In genomic region chr16:66548068-66548467, GRCh38 we compare ENCODE assay signal across 10 cellular contexts. TPM values are rescaled to one million over a fixed set of nuclear protein-coding genes. Genes with fewer than 3 reads are reported as not detected.
DNase-seq lines count a peak whose midpoint lies in the region; ATAC-seq and TF ChIP-seq lines count a peak whose summit lies in the region.
"Had no signal": no experiment of that assay in that cellular context is flagged by ENCODE, and none has a peak within 500 bp of the region (broad histone marks: within the 10 kb centered on the region; RNA-seq: fewer than 3 reads in every experiment).

No MANE protein-coding gene starts in this region.

- H3K36me3 ChIP-seq in thyroid gland, result no peaks in the 10 kb centered on the region

- TF ChIP-seq POLR2A in thyroid gland (IDR thresholded peaks at IDR 0.05), result no peak

- no peaks in the 10 kb centered on the region for H3K27me3 Mint-ChIP-seq in activated CD8-positive, alpha-beta memory T cell treated with anti-CD3 and anti-CD28 coated beads, Interleukin-2, amount 10 ng/mL, durations not matched to agents 7 days and 5 days
- H3K27me3 Mint-ChIP-seq in activated T-helper 2 cell treated with anti-CD3 and anti-CD28 coated beads, Interferon-gamma antibody, Interleukin-2, Interleukin-4, amounts not matched to agents 10 μg/mL and 5 μg/mL and 100 μg/mL, durations not matched to agents 14 hours and 24 hours and 36 hours (ENCODE audit: low read depth), result no peaks in the 10 kb centered on the region
- H3K27me3 Mint-ChIP-seq in memory B cell, result no peaks in the 10 kb centered on the region

- no peak for ATAC-seq in activated CD8-positive, alpha-beta memory T cell treated with anti-CD3 and anti-CD28 coated beads, Interleukin-2, amount 10 ng/mL, durations not matched to agents 7 days and 5 days
- ATAC-seq in memory B cell (ENCODE audit: low read depth), result no peak

- H3K4me3 Mint-ChIP-seq in activated CD8-positive, alpha-beta memory T cell treated with anti-CD3 and anti-CD28 coated beads, Interleukin-2, amount 10 ng/mL, durations not matched to agents 7 days and 5 days, result no peak overlapping the region
- no peak overlapping the region for H3K4me3 Mint-ChIP-seq in activated T-helper 2 cell treated with anti-CD3 and anti-CD28 coated beads, Interferon-gamma antibody, Interleukin-2, Interleukin-4, amounts not matched to agents 10 μg/mL and 5 μg/mL and 100 μg/mL, durations not matched to agents 14 hours and 24 hours and 36 hours (ENCODE audit: low read depth)
- H3K4me3 Mint-ChIP-seq in memory B cell, result no peak overlapping the region

- H3K9me3 ChIP-seq in thyroid gland, result no peaks in the 10 kb centered on the region
- H3K9me3 ChIP-seq: SJSA1 had no signal

- CTCF ChIA-PET in activated CD8-positive, alpha-beta memory T cell treated with anti-CD3 and anti-CD28 coated beads, Interleukin-2, amount 10 ng/mL, durations not matched to agents 7 days and 5 days (lab: Charles Lee), result interaction anchor here (0.7 to 1.0 kb wide), 2 partner anchors 36 to 56 kb away, joined by 3 to 4 read pairs; no protein-coding TSS in a partner anchor

- intact Hi-C loops in activated T-helper 2 cell treated with anti-CD3 and anti-CD28 coated beads, Interferon-gamma antibody, Interleukin-2, Interleukin-4, amounts not matched to agents 10 μg/mL and 5 μg/mL and 100 μg/mL, durations not matched to agents 14 hours and 24 hours and 36 hours (cut with micrococcal nuclease), result no loop called here
- intact Hi-C loops in thyroid gland (cut with DNase I), result loop anchor here (5.0 kb wide), 1 partner anchor 66 kb away; no protein-coding TSS in a partner anchor

- peaks cover 47% of the 10 kb centered on the region for H3K4me1 Mint-ChIP-seq in activated CD8-positive, alpha-beta memory T cell treated with anti-CD3 and anti-CD28 coated beads, Interleukin-2, amount 10 ng/mL, durations not matched to agents 7 days and 5 days
- H3K4me1 Mint-ChIP-seq in activated T-helper 2 cell treated with anti-CD3 and anti-CD28 coated beads, Interferon-gamma antibody, Interleukin-2, Interleukin-4, amounts not matched to agents 10 μg/mL and 5 μg/mL and 100 μg/mL, durations not matched to agents 14 hours and 24 hours and 36 hours (ENCODE audit: low read depth), result peaks cover 39% of the 10 kb centered on the region
- H3K4me1 Mint-ChIP-seq in memory B cell, result peaks cover 59% of the 10 kb centered on the region

- peaks cover 4% of the 10 kb centered on the region for H3K36me3 Mint-ChIP-seq in activated CD8-positive, alpha-beta memory T cell treated with anti-CD3 and anti-CD28 coated beads, Interleukin-2, amount 10 ng/mL, durations not matched to agents 7 days and 5 days
- H3K36me3 Mint-ChIP-seq in activated T-helper 2 cell treated with anti-CD3 and anti-CD28 coated beads, Interferon-gamma antibody, Interleukin-2, Interleukin-4, amounts not matched to agents 10 μg/mL and 5 μg/mL and 100 μg/mL, durations not matched to agents 14 hours and 24 hours and 36 hours (ENCODE audit: low read depth), result peaks cover 10% of the 10 kb centered on the region
- H3K36me3 Mint-ChIP-seq in memory B cell, result no peaks in the 10 kb centered on the region

- 67 to 88% methylated on average over 4 of the region's 4 CpGs for WGBS in thyroid gland, 2 donors

- no peak for TF ChIP-seq CTCF in thyroid gland (IDR thresholded peaks at IDR 0.05)

- H3K4me3 ChIP-seq in thyroid gland (replicated peaks in 1 of 3), result no peak overlapping the region
- H3K4me3 ChIP-seq: SJSA1 had no signal

- H3K27ac Mint-ChIP-seq in activated CD8-positive, alpha-beta memory T cell treated with anti-CD3 and anti-CD28 coated beads, Interleukin-2, amount 10 ng/mL, durations not matched to agents 7 days and 5 days, result peak overlapping the region; percentile 57
- peak overlapping the region; percentile 85 for H3K27ac Mint-ChIP-seq in activated T-helper 2 cell treated with anti-CD3 and anti-CD28 coated beads, Interferon-gamma antibody, Interleukin-2, Interleukin-4, amounts not matched to agents 10 μg/mL and 5 μg/mL and 100 μg/mL, durations not matched to agents 14 hours and 24 hours and 36 hours
- H3K27ac Mint-ChIP-seq in memory B cell, result peak overlapping the region; percentile 23

- no peaks in the 10 kb centered on the region for H3K9me3 Mint-ChIP-seq in activated CD8-positive, alpha-beta memory T cell treated with anti-CD3 and anti-CD28 coated beads, Interleukin-2, amount 10 ng/mL, durations not matched to agents 7 days and 5 days (ENCODE audit: low read depth)
- H3K9me3 Mint-ChIP-seq in activated T-helper 2 cell treated with anti-CD3 and anti-CD28 coated beads, Interferon-gamma antibody, Interleukin-2, Interleukin-4, amounts not matched to agents 10 μg/mL and 5 μg/mL and 100 μg/mL, durations not matched to agents 14 hours and 24 hours and 36 hours, result no peaks in the 10 kb centered on the region
- no peaks in the 10 kb centered on the region for H3K9me3 Mint-ChIP-seq in memory B cell

- H3K27me3 ChIP-seq in thyroid gland, result no peaks in the 10 kb centered on the region
- H3K27me3 ChIP-seq: SJSA1 had no signal

- DNase-seq in activated CD8-positive, alpha-beta memory T cell treated with anti-CD3 and anti-CD28 coated beads, Interleukin-2, amount 10 ng/mL, durations not matched to agents 7 days and 5 days, result no peak
- DNase-seq in activated CD8-positive, alpha-beta memory T cell treated with anti-CD3 and anti-CD28 coated beads, Interleukin-2, amount 50 U/mL, for 48 hours, result no peak
- no peak for DNase-seq in activated T-helper 2 cell treated with anti-CD3 and anti-CD28 coated beads, Interferon-gamma antibody, Interleukin-2, Interleukin-4, amounts not matched to agents 10 μg/mL and 5 μg/mL and 100 μg/mL, durations not matched to agents 14 hours and 24 hours and 36 hours (ENCODE audit: low spot score)
- no peak for DNase-seq in memory B cell (ENCODE audit: low spot score in 2 of 2)
- no peak for DNase-seq in thyroid gland
- DNase-seq in SW 1271 (lab: John Stamatoyannopoulos, UW), result no peak
- DNase-seq in NCI-H1930 (lab: John Stamatoyannopoulos, UW), result no peak
- DNase-seq in SHP77 treated with DMSO at 0.1 percent for 48 hours (lab: John Stamatoyannopoulos, UW), result no peak
- DNase-seq: dermis blood vessel endothelial cell had no signal

- H3K27ac ChIP-seq in thyroid gland, result peak overlapping the region; percentile 86 to 99 (median 97)

- peaks cover 29 to 52% of the 10 kb centered on the region in 2 donors for H3K4me1 ChIP-seq in thyroid gland

RNA-seq across cellular contexts. Expression of gene TK2, which starts 1.9 kb away (rescaled TPM):
- 10 to 100 TPM in 1 of 2 experiments, 1 to 10 TPM in 1; 8.5 to 10.8 TPM for total RNA-seq in activated CD8-positive, alpha-beta memory T cell treated with anti-CD3 and anti-CD28 coated beads, Interleukin-2, amount 10 ng/mL, durations not matched to agents 7 days and 5 days
- total RNA-seq in activated T-helper 2 cell treated with anti-CD3 and anti-CD28 coated beads, Interferon-gamma antibody, Interleukin-2, Interleukin-4, amounts not matched to agents 10 μg/mL and 5 μg/mL and 100 μg/mL, durations not matched to agents 14 hours and 24 hours and 36 hours, result 5.9 and 7.3 TPM in 2 replicates
- 10 to 100 TPM; 31.6 to 55.5 (median 46.6) TPM for total RNA-seq in thyroid gland

RNA-seq across cellular contexts. Expression of gene CKLF, which starts 4.3 kb away (rescaled TPM):
- 100 to 1,000 TPM; 199 to 220 TPM for total RNA-seq in activated CD8-positive, alpha-beta memory T cell treated with anti-CD3 and anti-CD28 coated beads, Interleukin-2, amount 10 ng/mL, durations not matched to agents 7 days and 5 days
- total RNA-seq in activated T-helper 2 cell treated with anti-CD3 and anti-CD28 coated beads, Interferon-gamma antibody, Interleukin-2, Interleukin-4, amounts not matched to agents 10 μg/mL and 5 μg/mL and 100 μg/mL, durations not matched to agents 14 hours and 24 hours and 36 hours, result 102 and 110 TPM in 2 replicates
- total RNA-seq in thyroid gland, result 10 to 100 TPM; 22.1 to 79.4 (median 49.9) TPM

RNA-seq across cellular contexts. Expression of gene CMTM1, which starts 18.2 kb away (rescaled TPM):
- total RNA-seq in activated CD8-positive, alpha-beta memory T cell treated with anti-CD3 and anti-CD28 coated beads, Interleukin-2, amount 10 ng/mL, durations not matched to agents 7 days and 5 days, result 10 to 100 TPM; 21.1 to 21.4 TPM
- 9.1 and 10.7 TPM in 2 replicates for total RNA-seq in activated T-helper 2 cell treated with anti-CD3 and anti-CD28 coated beads, Interferon-gamma antibody, Interleukin-2, Interleukin-4, amounts not matched to agents 10 μg/mL and 5 μg/mL and 100 μg/mL, durations not matched to agents 14 hours and 24 hours and 36 hours
- total RNA-seq in thyroid gland, result 1 to 10 TPM in 1 of 4 donors, not detected in 3; 3.8 TPM

RNA-seq across cellular contexts. Expression of gene CMTM2, which starts 31.2 kb away (rescaled TPM):
- total RNA-seq in activated CD8-positive, alpha-beta memory T cell treated with anti-CD3 and anti-CD28 coated beads, Interleukin-2, amount 10 ng/mL, durations not matched to agents 7 days and 5 days, result 1 to 10 TPM; 1.1 to 1.6 TPM
- total RNA-seq in activated T-helper 2 cell treated with anti-CD3 and anti-CD28 coated beads, Interferon-gamma antibody, Interleukin-2, Interleukin-4, amounts not matched to agents 10 μg/mL and 5 μg/mL and 100 μg/mL, durations not matched to agents 14 hours and 24 hours and 36 hours, result 0.30 and 0.53 TPM in 2 replicates
- 1 to 10 TPM in 1 of 4 donors, under 1 TPM in 1, not detected in 2; 0.67 to 1.1 TPM for total RNA-seq in thyroid gland
- total RNA-seq: SJSA1 had no signal

RNA-seq across cellular contexts. Expression of gene CMTM3, which starts 56.4 kb away (rescaled TPM):
- 10 to 100 TPM; 85.0 to 90.3 TPM for total RNA-seq in activated CD8-positive, alpha-beta memory T cell treated with anti-CD3 and anti-CD28 coated beads, Interleukin-2, amount 10 ng/mL, durations not matched to agents 7 days and 5 days
- 90.6 and 96.4 TPM in 2 replicates for total RNA-seq in activated T-helper 2 cell treated with anti-CD3 and anti-CD28 coated beads, Interferon-gamma antibody, Interleukin-2, Interleukin-4, amounts not matched to agents 10 μg/mL and 5 μg/mL and 100 μg/mL, durations not matched to agents 14 hours and 24 hours and 36 hours
- 10 to 100 TPM in 3 of 4 donors, 1 to 10 TPM in 1; 5.9 to 32.0 (median 21.3) TPM for total RNA-seq in thyroid gland

Comparison
In these comparisons a context has a peak if more than half of its experiments do, and no peak if none do; other contexts are left out.
1. H3K27ac Mint-ChIP-seq: peak in every context shown above with its lines; median percentile 85 in activated T-helper 2 cell treated with anti-CD3 and anti-CD28 coated beads, Interferon-gamma antibody, Interleukin-2, Interleukin-4, amounts not matched to agents 10 μg/mL and 5 μg/mL and 100 μg/mL, durations not matched to agents 14 hours and 24 hours and 36 hours; 57 in activated CD8-positive, alpha-beta memory T cell treated with anti-CD3 and anti-CD28 coated beads, Interleukin-2, amount 10 ng/mL, durations not matched to agents 7 days and 5 days; 23 in memory B cell.